In the genomic region with DNA sequence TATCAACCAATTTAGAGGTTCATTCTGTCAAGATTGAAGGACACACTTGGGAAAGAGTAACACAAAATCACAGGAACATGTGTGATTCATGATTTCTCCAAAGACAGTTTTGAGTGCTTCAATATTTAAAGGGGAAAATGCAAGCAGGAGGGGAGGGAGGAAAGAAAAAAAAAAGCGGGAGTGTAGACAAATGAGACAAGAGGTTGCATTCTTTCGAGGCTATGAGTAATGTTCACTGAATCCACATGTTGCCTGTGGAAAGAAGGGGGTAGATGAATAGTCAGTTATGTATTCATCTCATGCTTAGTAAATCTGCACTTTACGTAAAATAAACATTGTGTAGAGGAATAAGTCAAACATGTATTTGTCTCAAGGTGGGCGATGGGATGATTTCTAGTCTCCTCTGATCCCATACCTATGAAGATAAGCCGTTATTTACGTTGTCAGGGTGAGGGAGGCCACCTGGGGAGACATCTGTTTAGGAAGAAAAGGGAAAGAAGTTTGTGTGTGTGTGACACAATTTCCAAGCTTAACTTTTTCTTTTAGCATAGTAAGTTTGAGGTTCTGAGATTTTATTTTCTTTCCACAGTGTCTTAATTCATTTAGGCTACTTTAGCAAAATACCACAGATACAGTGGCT, we compare ENCODE assay signal across 1 cellular context.
TF ChIP-seq lines count a peak whose summit lies in the region.

No MANE protein-coding gene starts in this region.

TF ChIP-seq in H1, 55 proteins besides CTCF, POLR2A, EP300 and RAD21 (continued from another document):
- TF ChIP-seq, protein P1, sequence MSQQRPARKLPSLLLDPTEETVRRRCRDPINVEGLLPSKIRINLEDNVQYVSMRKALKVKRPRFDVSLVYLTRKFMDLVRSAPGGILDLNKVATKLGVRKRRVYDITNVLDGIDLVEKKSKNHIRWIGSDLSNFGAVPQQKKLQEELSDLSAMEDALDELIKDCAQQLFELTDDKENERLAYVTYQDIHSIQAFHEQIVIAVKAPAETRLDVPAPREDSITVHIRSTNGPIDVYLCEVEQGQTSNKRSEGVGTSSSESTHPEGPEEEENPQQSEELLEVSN (IDR thresholded peaks at IDR 0.05), result peak; percentile 85
TF ChIP-seq in H1: peak in this region for 1.
